20 cellular contexts compared by ENCODE assay signal in the genomic region with DNA sequence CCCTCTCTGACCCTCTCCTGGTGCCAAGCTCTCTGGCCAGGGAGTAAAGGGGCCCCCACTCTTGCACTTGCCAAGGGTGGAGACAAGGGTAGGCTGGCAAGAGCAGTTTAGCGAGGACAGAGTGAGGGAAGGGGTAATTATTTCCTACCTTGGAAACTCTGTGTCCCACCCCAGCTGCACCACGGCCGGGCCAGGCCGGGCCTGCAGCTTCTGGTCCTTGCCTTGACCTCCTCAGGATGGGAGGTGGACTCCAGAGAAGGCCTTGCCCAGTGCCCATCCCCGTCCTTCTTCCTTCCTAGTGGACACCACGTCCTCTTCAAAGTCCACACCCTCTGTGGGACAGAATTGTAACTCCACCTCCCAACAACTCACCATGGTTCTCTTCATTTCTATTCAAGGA. TPM values are rescaled to one million over a fixed set of nuclear protein-coding genes. Genes with fewer than 3 reads are reported as not detected.
DNase-seq lines count a peak whose midpoint lies in the region; ATAC-seq and TF ChIP-seq lines count a peak whose summit lies in the region.
"Had no signal": no experiment of that assay in that cellular context is flagged by ENCODE, and none has a peak within 500 bp of the region (broad histone marks: within the 10 kb centered on the region; RNA-seq: fewer than 3 reads in every experiment).

No MANE protein-coding gene starts in this region.

- TF ChIP-seq CTCF in left ventricle myocardium inferior (IDR thresholded peaks at IDR 0.05; ENCODE audit: borderline replicate concordance) (no peak), RWPE2 (IDR thresholded peaks at IDR 0.05; ENCODE audit: poor library complexity, severe bottlenecking) (no peak), lower lobe of right lung (IDR thresholded peaks at IDR 0.05) (no peak)

- H3K4me1 ChIP-seq in left ventricle myocardium inferior (no peaks in the 10 kb centered on the region), RWPE2 (ENCODE audit: insufficient read depth, poor library complexity, severe bottlenecking) (no peaks in the 10 kb centered on the region), lower lobe of right lung (no peaks in the 10 kb centered on the region)
- H3K4me1 ChIP-seq: BE2C had no signal

- H3K9me3 ChIP-seq in left ventricle myocardium inferior (replicated peaks) (no peaks in the 10 kb centered on the region), RWPE2 (ENCODE audit: severe bottlenecking) (no peaks in the 10 kb centered on the region), lower lobe of right lung (no peaks in the 10 kb centered on the region)
- H3K9me3 ChIP-seq: BE2C had no signal

- H3K4me3 ChIP-seq in left ventricle myocardium inferior = no peak overlapping the region
- H3K4me3 ChIP-seq in RWPE2 (ENCODE audit: severe bottlenecking) = no peak overlapping the region
- H3K4me3 ChIP-seq in lower lobe of right lung = no peak overlapping the region
- H3K4me3 ChIP-seq: GM23338 had no signal

- H3K27ac ChIP-seq in left ventricle myocardium inferior (replicated peaks) (no peak overlapping the region), RWPE2 (ENCODE audit: poor library complexity, severe bottlenecking) (no peak overlapping the region), lower lobe of right lung (no peak overlapping the region)
- H3K27ac ChIP-seq: HL-60 had no signal

- DNase-seq in Right ventricle myocardium superior (peak; percentile 22), left ventricle myocardium inferior (no peak), 8988T (peak; percentile 5), RWPE2 (ENCODE audit: low spot score) (peak; percentile 15), lower lobe of right lung (peak; percentile 25), NCI-H510A (lab: John Stamatoyannopoulos, UW) (no peak)
- no peak for DNase-seq in activated effector memory CD4-positive, alpha-beta T cell treated with Interleukin-2 at 50 U/mL for 16 hours
- no peak for DNase-seq in stimulated activated naive CD4-positive, alpha-beta T cell (lab: John Stamatoyannopoulos, UW)
- DNase-seq: ACHN; BE2C; C1 segment of cervical spinal cord; CD4-positive, CD25-positive, alpha-beta regulatory T cell; COR-L47; DMS 273 treated with DMSO at 0.1 percent for 48 hours; HFFc6 had no signal

- no peak for ATAC-seq in Right ventricle myocardium superior (ENCODE audit: poor library complexity)
- no peak for ATAC-seq in RWPE2 (ENCODE audit: low read depth)
- no peak for ATAC-seq in lower lobe of right lung
- ATAC-seq: GM23338, HCT116 had no signal

- no peaks in the 10 kb centered on the region for H3K36me3 ChIP-seq in left ventricle myocardium inferior
- H3K36me3 ChIP-seq in RWPE2 (ENCODE audit: low read depth) = no peaks in the 10 kb centered on the region
- H3K36me3 ChIP-seq in lower lobe of right lung = no peaks in the 10 kb centered on the region
- H3K36me3 ChIP-seq: BE2C had no signal

- no peaks in the 10 kb centered on the region for H3K27me3 ChIP-seq in left ventricle myocardium inferior (ENCODE audit: low read depth)
- no peaks in the 10 kb centered on the region for H3K27me3 ChIP-seq in RWPE2 (ENCODE audit: insufficient read depth, poor library complexity, severe bottlenecking)
- H3K27me3 ChIP-seq in lower lobe of right lung (ENCODE audit: low read depth) = no peaks in the 10 kb centered on the region
- H3K27me3 ChIP-seq: BE2C had no signal

- intact Hi-C loops in Right ventricle myocardium superior (cut with DNase I) (no loop called here), left ventricle myocardium inferior (cut with micrococcal nuclease) (no loop called here), lower lobe of right lung (cut with DNase I) (no loop called here)

RNA-seq across cellular contexts. Expression of a gene that starts 18.4 kb away (rescaled TPM):
- total RNA-seq in Right ventricle myocardium superior = 15.3 TPM
- 11.4 TPM for total RNA-seq in left ventricle myocardium inferior
- total RNA-seq in lower lobe of right lung = 46.2 TPM

RNA-seq across cellular contexts. Expression of a gene that starts 35.1 kb away (rescaled TPM):
- total RNA-seq in Right ventricle myocardium superior (not detected), left ventricle myocardium inferior (not detected), lower lobe of right lung (not detected)
- total RNA-seq: CD4-positive, CD25-positive, alpha-beta regulatory T cell; CD8-positive, alpha-beta memory T cell; GM23338; HFFc6; HT1080 had no signal

RNA-seq across cellular contexts. Expression of a gene that starts 48.7 kb away (rescaled TPM):
- total RNA-seq in Right ventricle myocardium superior = 0.16 TPM
- 0.36 TPM for total RNA-seq in left ventricle myocardium inferior
- not detected for total RNA-seq in lower lobe of right lung
- total RNA-seq: CD4-positive, CD25-positive, alpha-beta regulatory T cell; CD8-positive, alpha-beta memory T cell; GM23338; HFFc6; HT1080 had no signal

Comparison
In these comparisons a context has a peak if more than half of its experiments do, and no peak if none do; other contexts are left out.
1. DNase-seq: peak in Right ventricle myocardium superior (single experiment), 8988T (single experiment), RWPE2 (single experiment) and lower lobe of right lung (single experiment); none in left ventricle myocardium inferior (single experiment), NCI-H510A (single experiment), activated effector memory CD4-positive, alpha-beta T cell treated with Interleukin-2 at 50 U/mL for 16 hours (single experiment) and stimulated activated naive CD4-positive, alpha-beta T cell (0 of 6).